In the genomic region with DNA sequence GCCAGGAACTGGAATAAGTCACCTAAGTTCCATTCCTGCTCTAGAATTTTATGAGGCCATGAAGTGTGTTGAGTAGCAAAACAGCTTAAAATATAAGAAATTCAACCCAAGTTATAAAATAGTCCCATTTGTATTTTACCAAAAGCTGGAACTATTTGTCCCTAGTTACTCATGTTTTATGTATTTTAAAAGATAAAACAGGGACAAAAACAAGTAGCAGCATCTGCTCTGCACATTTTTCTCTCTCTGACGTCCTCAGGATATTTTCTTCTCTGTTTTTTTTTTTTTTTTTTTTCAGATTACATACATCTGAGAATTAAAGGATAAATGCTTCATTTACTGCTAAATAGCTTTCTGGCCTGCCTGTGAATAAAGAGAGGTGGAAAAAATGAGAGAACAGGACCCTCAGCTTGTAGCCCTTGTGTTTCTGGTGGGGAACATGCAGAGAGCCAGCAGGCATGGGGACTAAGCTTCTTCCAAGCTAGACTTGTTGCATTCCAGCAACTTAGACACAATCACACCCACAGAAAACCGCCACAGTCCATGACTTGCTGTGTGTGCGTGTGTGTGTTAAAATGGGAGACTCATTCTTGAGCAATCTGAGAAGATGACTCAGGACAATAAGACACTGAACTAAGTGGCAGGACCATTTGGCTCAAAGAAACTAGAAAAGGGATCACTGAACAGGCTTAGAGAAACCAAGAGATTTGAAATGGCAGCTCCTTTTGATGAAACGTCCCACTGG, we compare ENCODE assay signal across 13 cellular contexts.
DNase-seq lines count a peak whose midpoint lies in the region; ATAC-seq and TF ChIP-seq lines count a peak whose summit lies in the region.
"Had no signal": no experiment of that assay in that cellular context is flagged by ENCODE, and none has a peak within 500 bp of the region (broad histone marks: within the 10 kb centered on the region; RNA-seq: fewer than 3 reads in every experiment).

No MANE protein-coding gene starts in this region.

- DNase-seq in EL (peak; percentile 97), PC-3 (peak; percentile 95), fibroblast of lung (ENCODE audit: low read depth in 2 of 2) (peak; percentile 88 to 98), renal cortical epithelial cell (ENCODE audit: low read depth) (peak; percentile 95)
- no peak for DNase-seq in activated T-cell treated with anti-CD3 and anti-CD28 coated beads, Interleukin-2, amount 50 U/mL, for 24 hours
- no peak for DNase-seq in T-helper 2 cell treated with Interferon-gamma antibody and Interleukin-4, amounts not matched to agents 5 μg/mL and 100 μg/mL, for 36 hours (ENCODE audit: low spot score)
- DNase-seq: DMS53, naive B cell, NCI-H2029 had no signal

- intact Hi-C loops in PC-3 (cut with micrococcal nuclease) = no loop called here

- no peak overlapping the region for H3K27ac Mint-ChIP-seq in activated T-cell treated with anti-CD3 and anti-CD28 coated beads, Interleukin-2, amount 50 U/mL, for 24 hours
- H3K27ac Mint-ChIP-seq in T-helper 2 cell treated with Interferon-gamma antibody and Interleukin-4, amounts not matched to agents 5 μg/mL and 100 μg/mL, for 36 hours = no peak overlapping the region
- H3K27ac Mint-ChIP-seq: activated T-helper 1 cell treated with anti-CD3 and anti-CD28 coated beads, Interleukin-12 subunit alpha, Interleukin-12 subunit beta, Interleukin-2, Interleukin-4 antibody, amounts not matched to agents 30 ng/mL and 10 ng/mL and 1 ng/mL, durations not matched to agents 14 hours and 24 hours and 36 hours; T-helper 1 cell treated with Interleukin-12 subunit alpha and Interleukin-12 subunit beta and Interleukin-4 antibody, amounts not matched to agents 30 μg/mL and 1 μg/mL, for 36 hours had no signal

- H3K27me3 Mint-ChIP-seq in activated T-cell treated with anti-CD3 and anti-CD28 coated beads, Interleukin-2, amount 50 U/mL, for 24 hours = no peaks in the 10 kb centered on the region
- H3K27me3 Mint-ChIP-seq in T-helper 2 cell treated with Interferon-gamma antibody and Interleukin-4, amounts not matched to agents 5 μg/mL and 100 μg/mL, for 36 hours (ENCODE audit: low read depth) = no peaks in the 10 kb centered on the region

- no peaks in the 10 kb centered on the region for H3K36me3 Mint-ChIP-seq in activated T-cell treated with anti-CD3 and anti-CD28 coated beads, Interleukin-2, amount 50 U/mL, for 24 hours (ENCODE audit: low read depth)
- no peaks in the 10 kb centered on the region for H3K36me3 Mint-ChIP-seq in T-helper 2 cell treated with Interferon-gamma antibody and Interleukin-4, amounts not matched to agents 5 μg/mL and 100 μg/mL, for 36 hours (ENCODE audit: low read depth)
- H3K36me3 Mint-ChIP-seq: naive B cell had no signal

- H3K27ac ChIP-seq in PC-3 (ENCODE audit: low read length) (peak overlapping the region; percentile 72), fibroblast of lung (ENCODE audit: insufficient read depth, low read length) (peak overlapping the region; percentile 67)

- BruUV-seq in PC-3 (replicated peaks; lab: Mats Ljungman, UMichigan) = no TSS peak

- H3K79me2 ChIP-seq in PC-3 (ENCODE audit: low read length) = no peaks in the 10 kb centered on the region
- H3K79me2 ChIP-seq in fibroblast of lung (ENCODE audit: control insufficient read depth, insufficient read depth, low read length) = no peaks in the 10 kb centered on the region

- H3F3A ChIP-seq in PC-3 (ENCODE audit: low read length, unreplicated experiment) = no peaks in the 10 kb centered on the region

- H3K4me2 ChIP-seq in PC-3 (ENCODE audit: low read length) (peak overlapping the region; percentile 73), fibroblast of lung (ENCODE audit: extremely low read depth, insufficient read depth, low read length) (peak overlapping the region; percentile 54)

- CTCF ChIA-PET in PC-3 (lab: Charles Lee) = no interaction called here

- peak overlapping the region; percentile 66 for H2AFZ ChIP-seq in PC-3 (ENCODE audit: low read length)
- H2AFZ ChIP-seq in fibroblast of lung (ENCODE audit: low read length) = no peak overlapping the region

- no peaks in the 10 kb centered on the region for H3K9me2 ChIP-seq in PC-3 (replicated peaks; ENCODE audit: low read length)

- no peaks in the 10 kb centered on the region for H3K9me3 Mint-ChIP-seq in activated T-cell treated with anti-CD3 and anti-CD28 coated beads, Interleukin-2, amount 50 U/mL, for 24 hours
- H3K9me3 Mint-ChIP-seq in T-helper 2 cell treated with Interferon-gamma antibody and Interleukin-4, amounts not matched to agents 5 μg/mL and 100 μg/mL, for 36 hours = no peaks in the 10 kb centered on the region
- H3K9me3 Mint-ChIP-seq: activated T-helper 1 cell treated with anti-CD3 and anti-CD28 coated beads, Interleukin-12 subunit alpha, Interleukin-12 subunit beta, Interleukin-2, Interleukin-4 antibody, amounts not matched to agents 30 ng/mL and 10 ng/mL and 1 ng/mL, durations not matched to agents 14 hours and 24 hours and 36 hours; naive B cell; T-helper 1 cell treated with Interleukin-12 subunit alpha and Interleukin-12 subunit beta and Interleukin-4 antibody, amounts not matched to agents 30 μg/mL and 1 μg/mL, for 36 hours had no signal

- H3K4me3 ChIP-seq in PC-3 (ENCODE audit: low read length) = no peak overlapping the region
- H3K4me3 ChIP-seq in fibroblast of lung (replicated peaks in 1 of 4; ENCODE audit: control extremely low read depth in 1 of 4, insufficient read depth in 1 of 4, low read depth in 3 of 4, low read length in 4 of 4) = no peak overlapping the region

- no peaks in the 10 kb centered on the region for H3K4me1 Mint-ChIP-seq in activated T-cell treated with anti-CD3 and anti-CD28 coated beads, Interleukin-2, amount 50 U/mL, for 24 hours (ENCODE audit: low read depth)
- no peaks in the 10 kb centered on the region for H3K4me1 Mint-ChIP-seq in T-helper 2 cell treated with Interferon-gamma antibody and Interleukin-4, amounts not matched to agents 5 μg/mL and 100 μg/mL, for 36 hours (ENCODE audit: low read depth)

- H3K9me3 ChIP-seq in PC-3 (ENCODE audit: low read length) (no peaks in the 10 kb centered on the region), fibroblast of lung (ENCODE audit: control insufficient read depth, insufficient read depth, low read depth, low read length) (no peaks in the 10 kb centered on the region)

- H3K9ac ChIP-seq in PC-3 (ENCODE audit: low read length) (peak overlapping the region; percentile 29), fibroblast of lung (ENCODE audit: insufficient read depth, low read length) (peak overlapping the region; percentile 26)

- ATAC-seq in PC-3 (peak; percentile 95), HG03520 (IDR thresholded peaks at IDR 0.05; ENCODE audit: unreplicated experiment) (no peak), GM19351 (IDR thresholded peaks at IDR 0.05; ENCODE audit: unreplicated experiment) (no peak)

- H3K27me3 ChIP-seq in PC-3 (ENCODE audit: low read length) (no peaks in the 10 kb centered on the region), fibroblast of lung (ENCODE audit: control insufficient read depth, insufficient read depth, low read length) (no peaks in the 10 kb centered on the region)

- H3K4me1 ChIP-seq in PC-3 (ENCODE audit: insufficient read depth, low read length) (peaks cover 40% of the 10 kb centered on the region), fibroblast of lung (ENCODE audit: control insufficient read depth, extremely low read depth, insufficient read depth, low read length) (peaks cover 13% of the 10 kb centered on the region)

- H3K4me3 Mint-ChIP-seq in activated T-cell treated with anti-CD3 and anti-CD28 coated beads, Interleukin-2, amount 50 U/mL, for 24 hours = no peak overlapping the region
- H3K4me3 Mint-ChIP-seq in T-helper 2 cell treated with Interferon-gamma antibody and Interleukin-4, amounts not matched to agents 5 μg/mL and 100 μg/mL, for 36 hours = no peak overlapping the region
- H3K4me3 Mint-ChIP-seq: activated T-helper 1 cell treated with anti-CD3 and anti-CD28 coated beads, Interleukin-12 subunit alpha, Interleukin-12 subunit beta, Interleukin-2, Interleukin-4 antibody, amounts not matched to agents 30 ng/mL and 10 ng/mL and 1 ng/mL, durations not matched to agents 14 hours and 24 hours and 36 hours; naive B cell; T-helper 1 cell treated with Interleukin-12 subunit alpha and Interleukin-12 subunit beta and Interleukin-4 antibody, amounts not matched to agents 30 μg/mL and 1 μg/mL, for 36 hours had no signal

- POLR2A ChIA-PET in PC-3 (lab: Charles Lee; ENCODE audit: unreplicated experiment) = no interaction called here

- H4K20me1 ChIP-seq in PC-3 (ENCODE audit: low read length) (no peaks in the 10 kb centered on the region), fibroblast of lung (ENCODE audit: control insufficient read depth, extremely low read depth, insufficient read depth, low read length) (no peaks in the 10 kb centered on the region)

- H3K36me3 ChIP-seq in PC-3 (ENCODE audit: low read depth, low read length) (no peaks in the 10 kb centered on the region), fibroblast of lung (ENCODE audit: control insufficient read depth, insufficient read depth, low read length) (no peaks in the 10 kb centered on the region)

- no peak for TF ChIP-seq CTCF in PC-3 (conservative IDR thresholded peaks at IDR 0.05; ENCODE audit: low read depth, low read length)
- no peak for TF ChIP-seq CTCF in fibroblast of lung (conservative IDR thresholded peaks at IDR 0.05 in 1 of 2, IDR thresholded peaks at IDR 0.05 in 1 of 2; ENCODE audit: low read depth in 1 of 2, low read length in 2 of 2)

Comparison
In these comparisons a context has a peak if more than half of its experiments do, and no peak if none do; other contexts are left out.
1. DNase-seq: peak in EL (single experiment), PC-3 (single experiment), fibroblast of lung (2 of 2) and renal cortical epithelial cell (single experiment); none in activated T-cell treated with anti-CD3 and anti-CD28 coated beads, Interleukin-2, amount 50 U/mL, for 24 hours (single experiment) and T-helper 2 cell treated with Interferon-gamma antibody and Interleukin-4, amounts not matched to agents 5 μg/mL and 100 μg/mL, for 36 hours (single experiment).